Comparison of ENCODE assay signal across 16 cellular contexts in genomic region chr1:103309761-103310160, GRCh38.
DNase-seq lines count a peak whose midpoint lies in the region; ATAC-seq and TF ChIP-seq lines count a peak whose summit lies in the region.
"Had no signal": no experiment of that assay in that cellular context is flagged by ENCODE, and none has a peak within 500 bp of the region (broad histone marks: within the 10 kb centered on the region; RNA-seq: fewer than 3 reads in every experiment).

No MANE protein-coding gene starts in this region.

- no peaks in the 10 kb centered on the region for H3K36me3 Mint-ChIP-seq in progenitor cell of endocrine pancreas (ENCODE audit: insufficient read depth)
- H3K36me3 Mint-ChIP-seq: CD4-positive, alpha-beta memory T cell had no signal

- peaks cover 41% of the 10 kb centered on the region for H3K27me3 Mint-ChIP-seq in progenitor cell of endocrine pancreas
- H3K27me3 Mint-ChIP-seq: CD4-positive, alpha-beta memory T cell had no signal

- H3K36me3 ChIP-seq in neuron (ENCODE audit: insufficient read depth, low read length) (no peaks in the 10 kb centered on the region), right lobe of liver (no peaks in the 10 kb centered on the region)

- peak; percentile 90 for DNase-seq in SK-MEL-5 (ENCODE audit: low read depth, low spot score)
- peak; percentile 6 for DNase-seq in foreskin melanocyte
- no peak for DNase-seq in putamen (ENCODE audit: low spot score)
- DNase-seq in progenitor cell of endocrine pancreas (ENCODE audit: low spot score, unreplicated experiment) = no peak
- DNase-seq in right lobe of liver = no peak
- DNase-seq: C1 segment of cervical spinal cord; Caco-2; CD4-positive, alpha-beta memory T cell; DMS153; DND-41; GDM1; GM23248; H9 had no signal

- peak overlapping the region; percentile 38 for H2AFZ ChIP-seq in neuron (ENCODE audit: low read depth, low read length)
- H2AFZ ChIP-seq: GM23248 had no signal

- H3K4me3 ChIP-seq in neuron (ENCODE audit: low read length) = no peak overlapping the region
- no peak overlapping the region for H3K4me3 ChIP-seq in right lobe of liver
- H3K4me3 ChIP-seq: GM12878, GM23248 had no signal

- H3K9me3 ChIP-seq in neuron (ENCODE audit: low read length) = no peaks in the 10 kb centered on the region
- H3K9me3 ChIP-seq in right lobe of liver = no peaks in the 10 kb centered on the region
- H3K9me3 ChIP-seq: Caco-2 had no signal

- H3K27ac Mint-ChIP-seq in progenitor cell of endocrine pancreas = no peak overlapping the region
- H3K27ac Mint-ChIP-seq: CD4-positive, alpha-beta memory T cell; H9 had no signal

- 82% methylated on average over 1 of the region's 1 CpG for WGBS in right lobe of liver (ENCODE audit: insufficient coverage, low coverage, low lambda C conversion rate, missing lambda C conversion rate)

- H3K27me3 ChIP-seq in neuron (ENCODE audit: insufficient read depth, low read length) (no peaks in the 10 kb centered on the region), right lobe of liver (no peaks in the 10 kb centered on the region)

- intact Hi-C loops in right lobe of liver (cut with DNase I) = no loop called here

- in situ Hi-C loops in SK-MEL-5 (cut with HindIII; ENCODE audit: low pct_unique_long_range_greater_than_20kb, low sequenced_read_pairs) = no loop called here

- TF ChIP-seq CTCF in progenitor cell of endocrine pancreas (IDR thresholded peaks at IDR 0.05; ENCODE audit: unreplicated experiment) = no peak
- TF ChIP-seq CTCF in right lobe of liver (IDR thresholded peaks at IDR 0.05) = no peak

- no peaks in the 10 kb centered on the region for H3K9me3 Mint-ChIP-seq in progenitor cell of endocrine pancreas (ENCODE audit: low read depth)
- H3K9me3 Mint-ChIP-seq: H9 had no signal

- ATAC-seq in right lobe of liver = no peak
- ATAC-seq: GM12878, HCT116 had no signal

- H3K4me3 Mint-ChIP-seq in progenitor cell of endocrine pancreas (ENCODE audit: low read depth) = no peak overlapping the region
- H3K4me3 Mint-ChIP-seq: CD4-positive, alpha-beta memory T cell; H9 had no signal

- peaks cover 2% of the 10 kb centered on the region for H3K4me1 Mint-ChIP-seq in progenitor cell of endocrine pancreas (ENCODE audit: low read depth)
- H3K4me1 Mint-ChIP-seq: CD4-positive, alpha-beta memory T cell; H9 had no signal

- no peak for TF ChIP-seq POLR2A in right lobe of liver (IDR thresholded peaks at IDR 0.05)

- H3K4me1 ChIP-seq in neuron (ENCODE audit: insufficient read depth, low read length) (no peaks in the 10 kb centered on the region), right lobe of liver (no peaks in the 10 kb centered on the region)
- H3K4me1 ChIP-seq: Caco-2 had no signal

- H3K27ac ChIP-seq in right lobe of liver = no peak overlapping the region
- H3K27ac ChIP-seq: GM23248 had no signal

Comparison
In these comparisons a context has a peak if more than half of its experiments do, and no peak if none do; other contexts are left out.
1. DNase-seq: peak in SK-MEL-5 (single experiment) and foreskin melanocyte (single experiment); none in putamen (single experiment), progenitor cell of endocrine pancreas (single experiment) and right lobe of liver (0 of 3).